Comparison of ENCODE assay signal across 13 cellular contexts in the genomic region with DNA sequence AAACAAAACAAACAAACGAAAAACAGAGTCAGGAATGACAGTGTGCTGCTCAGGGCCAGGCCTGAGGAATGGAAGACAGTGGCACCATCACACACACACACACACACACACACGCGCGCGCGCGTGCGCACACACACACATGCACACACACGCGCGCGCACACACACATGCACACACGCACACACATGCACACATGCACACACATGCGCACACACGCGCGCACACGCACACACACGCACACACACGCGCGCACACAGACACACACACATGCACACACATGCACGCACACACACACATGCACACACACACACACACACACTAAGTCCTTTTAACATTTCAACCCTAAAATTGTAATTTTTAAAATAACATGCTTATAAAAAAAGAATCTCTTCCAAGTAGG.
"Had no signal": no experiment of that assay in that cellular context is flagged by ENCODE, and none has a peak within 500 bp of the region (broad histone marks: within the 10 kb centered on the region; RNA-seq: fewer than 3 reads in every experiment).

No MANE protein-coding gene starts in this region.

- H3K4me3 ChIP-seq: colonic mucosa, gastroesophageal sphincter had no signal

- DNase-seq: activated CD8-positive, alpha-beta T cell treated with anti-CD3 and anti-CD28 coated beads, Interleukin-2, amount 10 ng/mL, durations not matched to agents 7 days and 5 days; activated naive CD4-positive, alpha-beta T cell; caudate nucleus; colonic mucosa; left ventricle myocardium superior; midbrain; naive B cell; small intestine; T-helper 9 cell had no signal

- H3K27ac ChIP-seq: colonic mucosa, gastroesophageal sphincter had no signal

- FAIRE-seq: small intestine, urothelium cell line had no signal

- ATAC-seq: activated CD8-positive, alpha-beta T cell treated with anti-CD3 and anti-CD28 coated beads, Interleukin-2, amount 10 ng/mL, durations not matched to agents 7 days and 5 days; gastroesophageal sphincter had no signal

- H3K27ac Mint-ChIP-seq: activated CD8-positive, alpha-beta T cell treated with anti-CD3 and anti-CD28 coated beads, Interleukin-2, amount 10 ng/mL, durations not matched to agents 7 days and 5 days; activated naive CD8-positive, alpha-beta T cell treated with anti-CD3 and anti-CD28 coated beads, Interleukin-2, amount 50 U/mL, for 24 hours; activated T-helper 1 cell treated with anti-CD3 and anti-CD28 coated beads, Interleukin-12 subunit alpha, Interleukin-12 subunit beta, Interleukin-2, Interleukin-4 antibody, amounts not matched to agents 30 ng/mL and 10 ng/mL and 1 ng/mL, durations not matched to agents 14 hours and 24 hours and 36 hours had no signal

- H3K4me1 Mint-ChIP-seq: naive B cell had no signal

- H3K4me1 ChIP-seq: colonic mucosa, gastroesophageal sphincter had no signal

- H3K9me3 Mint-ChIP-seq: activated naive CD8-positive, alpha-beta T cell treated with anti-CD3 and anti-CD28 coated beads, Interleukin-2, amount 50 U/mL, for 24 hours; activated T-helper 1 cell treated with anti-CD3 and anti-CD28 coated beads, Interleukin-12 subunit alpha, Interleukin-12 subunit beta, Interleukin-2, Interleukin-4 antibody, amounts not matched to agents 30 ng/mL and 10 ng/mL and 1 ng/mL, durations not matched to agents 14 hours and 24 hours and 36 hours had no signal

- H3K36me3 ChIP-seq: colonic mucosa, gastroesophageal sphincter had no signal

- H3K36me3 Mint-ChIP-seq: naive B cell had no signal

- H3K27me3 ChIP-seq: colonic mucosa, gastroesophageal sphincter had no signal

- H3K9me3 ChIP-seq: colonic mucosa, gastroesophageal sphincter had no signal

- H3K4me3 Mint-ChIP-seq: activated CD8-positive, alpha-beta T cell treated with anti-CD3 and anti-CD28 coated beads, Interleukin-2, amount 10 ng/mL, durations not matched to agents 7 days and 5 days; activated naive CD8-positive, alpha-beta T cell treated with anti-CD3 and anti-CD28 coated beads, Interleukin-2, amount 50 U/mL, for 24 hours; activated T-helper 1 cell treated with anti-CD3 and anti-CD28 coated beads, Interleukin-12 subunit alpha, Interleukin-12 subunit beta, Interleukin-2, Interleukin-4 antibody, amounts not matched to agents 30 ng/mL and 10 ng/mL and 1 ng/mL, durations not matched to agents 14 hours and 24 hours and 36 hours; naive B cell had no signal
